ENCODE assay signal across 27 cellular contexts in the genomic region with DNA sequence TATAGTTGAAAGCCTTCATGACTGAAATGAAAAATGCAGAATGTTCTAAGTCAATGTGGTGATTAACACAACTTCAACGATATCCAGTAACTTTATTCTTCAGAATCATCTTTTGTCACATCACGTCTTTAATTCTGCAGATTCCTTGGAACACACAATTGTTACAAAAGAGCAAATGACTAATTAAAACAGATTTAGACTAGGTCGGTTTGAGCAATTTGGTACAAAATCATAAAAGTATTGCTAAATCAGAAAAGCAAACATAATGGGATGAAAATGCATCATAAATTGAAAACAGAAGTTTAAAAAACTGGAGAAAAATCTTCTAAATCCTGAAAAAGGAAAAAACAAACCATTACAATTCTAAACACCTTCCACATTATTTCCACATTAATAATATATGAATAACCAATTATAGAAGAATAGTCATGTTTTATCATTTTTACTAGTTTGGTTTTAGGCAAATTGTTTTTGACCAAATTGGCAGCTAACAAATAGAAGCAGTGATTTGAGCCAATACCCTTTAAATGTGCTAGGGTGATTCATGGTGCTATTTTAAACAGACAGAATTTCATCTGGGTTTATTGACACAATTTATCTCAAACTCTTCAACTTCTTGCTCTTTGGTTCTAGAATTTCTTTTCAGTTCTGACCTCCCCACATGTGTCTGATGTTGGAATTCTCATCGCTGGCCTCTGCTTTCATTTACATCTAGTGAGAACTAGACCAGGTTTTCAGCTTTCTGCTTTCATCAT.
DNase-seq lines count a peak whose midpoint lies in the region; ATAC-seq, FAIRE-seq and TF ChIP-seq lines count a peak whose summit lies in the region.
"Had no signal": no experiment of that assay in that cellular context is flagged by ENCODE, and none has a peak within 500 bp of the region (broad histone marks: within the 10 kb centered on the region; RNA-seq: fewer than 3 reads in every experiment).

No MANE protein-coding gene starts in this region.

- no peaks in the 10 kb centered on the region for H3K27me3 Mint-ChIP-seq in activated CD8-positive, alpha-beta T cell treated with anti-CD3 and anti-CD28 coated beads, Interleukin-2, amount 10 ng/mL, durations not matched to agents 7 days and 5 days (ENCODE audit: low read depth)
- H3K27me3 Mint-ChIP-seq: activated naive CD8-positive, alpha-beta T cell; CD4-positive, alpha-beta T cell; effector memory CD8-positive, alpha-beta T cell had no signal

- no peak overlapping the region for H3K9ac ChIP-seq in subcutaneous abdominal adipose tissue (ENCODE audit: low read length in 5 of 5)

- H3K9me3 Mint-ChIP-seq in activated CD8-positive, alpha-beta T cell treated with anti-CD3 and anti-CD28 coated beads, Interleukin-2, amount 10 ng/mL, durations not matched to agents 7 days and 5 days (ENCODE audit: insufficient read depth): no peaks in the 10 kb centered on the region
- H3K9me3 Mint-ChIP-seq: CD4-positive, alpha-beta T cell; WTC11 had no signal

- no peak for TF ChIP-seq CTCF in AG10803 (conservative IDR thresholded peaks at IDR 0.05; ENCODE audit: low read length)

- H3K4me1 ChIP-seq in subcutaneous abdominal adipose tissue (ENCODE audit: control insufficient read depth in 5 of 5, insufficient read depth in 5 of 5, low read length in 5 of 5): no peaks in the 10 kb centered on the region
- H3K4me1 ChIP-seq: esophagus squamous epithelium, heart right ventricle, prostate gland, stomach, upper lobe of left lung had no signal

- DNase-seq in AG10803 (ENCODE audit: low read depth) (peak; percentile 88), fibroblast of the conjunctiva (ENCODE audit: low read depth) (peak; percentile 48), SKM-1 treated with dmso at 0.1 percent for 144 hours (lab: John Stamatoyannopoulos, UW; ENCODE audit: unreplicated experiment) (no peak), urothelium cell line (ENCODE audit: low spot score) (no peak)
- no peak for DNase-seq in activated CD8-positive, alpha-beta T cell treated with anti-CD3 and anti-CD28 coated beads, Interleukin-2, amount 10 ng/mL, durations not matched to agents 7 days and 5 days
- DNase-seq: activated CD8-positive, alpha-beta memory T cell treated with anti-CD3 and anti-CD28 coated beads, Interleukin-2, amount 50 U/mL, for 4 hours; CD4-positive, alpha-beta T cell; DMS 273 treated with DMSO at 0.1 percent for 48 hours; effector memory CD8-positive, alpha-beta T cell; esophagus squamous epithelium; heart right ventricle; mesendoderm; MG63; NCI-H1436; NCI-H2107; stomach; SW 1271; T1000; upper lobe of left lung had no signal

- H3K4me3 Mint-ChIP-seq in activated CD8-positive, alpha-beta T cell treated with anti-CD3 and anti-CD28 coated beads, Interleukin-2, amount 10 ng/mL, durations not matched to agents 7 days and 5 days: no peak overlapping the region
- H3K4me3 Mint-ChIP-seq: activated naive CD8-positive, alpha-beta T cell; CD4-positive, alpha-beta T cell; effector memory CD8-positive, alpha-beta T cell; WTC11 had no signal

- H3K4me3 ChIP-seq in AG10803 (ENCODE audit: low read length): no peak overlapping the region
- no peak overlapping the region for H3K4me3 ChIP-seq in subcutaneous abdominal adipose tissue (ENCODE audit: low read depth in 1 of 5, low read length in 5 of 5)
- H3K4me3 ChIP-seq: esophagus squamous epithelium, heart right ventricle, MG63, prostate gland, stomach, upper lobe of left lung had no signal

- no peaks in the 10 kb centered on the region for H3K4me1 Mint-ChIP-seq in activated CD8-positive, alpha-beta T cell treated with anti-CD3 and anti-CD28 coated beads, Interleukin-2, amount 10 ng/mL, durations not matched to agents 7 days and 5 days (ENCODE audit: low read depth)

- FAIRE-seq in TTC549 (lab: Jason Lieb, UNC) (peak; percentile 7), urothelium cell line (lab: Jason Lieb, UNC) (no peak)

- H3K36me3 ChIP-seq in subcutaneous abdominal adipose tissue (ENCODE audit: control insufficient read depth in 5 of 5, insufficient read depth in 5 of 5, low read length in 5 of 5): no peaks in the 10 kb centered on the region
- H3K36me3 ChIP-seq: esophagus squamous epithelium, heart right ventricle, MG63, neutrophil, prostate gland, stomach, upper lobe of left lung had no signal

- H3K9me3 ChIP-seq in subcutaneous abdominal adipose tissue (ENCODE audit: control insufficient read depth in 5 of 5, low read length in 5 of 5): no peaks in the 10 kb centered on the region
- H3K9me3 ChIP-seq: esophagus squamous epithelium, heart right ventricle, MG63, neutrophil, prostate gland, stomach, upper lobe of left lung had no signal

- no peaks in the 10 kb centered on the region for H3K36me3 Mint-ChIP-seq in activated CD8-positive, alpha-beta T cell treated with anti-CD3 and anti-CD28 coated beads, Interleukin-2, amount 10 ng/mL, durations not matched to agents 7 days and 5 days (ENCODE audit: low read depth)
- H3K36me3 Mint-ChIP-seq: activated naive CD8-positive, alpha-beta T cell; WTC11 had no signal

- POLR2A ChIA-PET in activated CD8-positive, alpha-beta T cell treated with anti-CD3 and anti-CD28 coated beads, Interleukin-2, amount 10 ng/mL, durations not matched to agents 7 days and 5 days (lab: Charles Lee): no interaction called here

- no peaks in the 10 kb centered on the region for H3K27me3 ChIP-seq in subcutaneous abdominal adipose tissue (ENCODE audit: control insufficient read depth in 5 of 5, insufficient read depth in 4 of 5, low read length in 5 of 5)
- H3K27me3 ChIP-seq: esophagus squamous epithelium, heart right ventricle, MG63, neutrophil, stomach, upper lobe of left lung had no signal

- CTCF ChIA-PET in activated CD8-positive, alpha-beta T cell treated with anti-CD3 and anti-CD28 coated beads, Interleukin-2, amount 10 ng/mL, durations not matched to agents 7 days and 5 days (lab: Charles Lee): no interaction called here

- no peak overlapping the region for H3K27ac Mint-ChIP-seq in activated CD8-positive, alpha-beta T cell treated with anti-CD3 and anti-CD28 coated beads, Interleukin-2, amount 10 ng/mL, durations not matched to agents 7 days and 5 days
- H3K27ac Mint-ChIP-seq: activated naive CD8-positive, alpha-beta T cell; CD4-positive, alpha-beta T cell; effector memory CD8-positive, alpha-beta T cell; WTC11 had no signal

- H3K27ac ChIP-seq in subcutaneous abdominal adipose tissue (ENCODE audit: low read depth, low read length): peak overlapping the region; percentile 19
- H3K27ac ChIP-seq: heart right ventricle, neutrophil, prostate gland, stomach, upper lobe of left lung had no signal

- ATAC-seq in activated CD8-positive, alpha-beta T cell treated with anti-CD3 and anti-CD28 coated beads, Interleukin-2, amount 10 ng/mL, durations not matched to agents 7 days and 5 days: no peak
- ATAC-seq in GM18519 (IDR thresholded peaks at IDR 0.05; ENCODE audit: low FRiP score, unreplicated experiment): no peak
- ATAC-seq: effector memory CD8-positive, alpha-beta T cell; heart right ventricle; Right ventricle myocardium inferior; WTC11 had no signal

Comparison
In these comparisons a context has a peak if more than half of its experiments do, and no peak if none do; other contexts are left out.
1. DNase-seq: peak in AG10803 (single experiment) and fibroblast of the conjunctiva (single experiment); none in SKM-1 treated with dmso at 0.1 percent for 144 hours (single experiment), urothelium cell line (single experiment) and activated CD8-positive, alpha-beta T cell treated with anti-CD3 and anti-CD28 coated beads, Interleukin-2, amount 10 ng/mL, durations not matched to agents 7 days and 5 days (single experiment).